ENCODE assay signal across 8 cellular contexts in genomic region chr3:197297476-197298340, GRCh38. TPM values are rescaled to one million over a fixed set of nuclear protein-coding genes. Genes with fewer than 3 reads are reported as not detected.
A peak's percentile ranks its signal among the peaks of the same experiment; 100 is the strongest.
DNase-seq lines count a peak whose midpoint lies in the region; ATAC-seq, FAIRE-seq and TF ChIP-seq lines count a peak whose summit lies in the region.

No MANE protein-coding gene starts in this region.

- ATAC-seq in GM18873 (IDR thresholded peaks at IDR 0.05; ENCODE audit: low FRiP score, unreplicated experiment): peak; percentile 56
- peak; percentile 62 for ATAC-seq in HG03108 (IDR thresholded peaks at IDR 0.05; ENCODE audit: unreplicated experiment)

- H3K36me3 ChIP-seq in ACC112 (ENCODE audit: insufficient read depth, low read length) (peaks cover 10% of the 10 kb centered on the region; the same call in 1 of the 2 replicates), bronchial epithelial cell (ENCODE audit: control insufficient read depth, insufficient read depth, low read length) (no peaks in the 10 kb centered on the region)

- H3K4me1 ChIP-seq in ACC112 (ENCODE audit: control insufficient read depth, insufficient read depth, low read length, unreplicated experiment): peaks cover 35% of the 10 kb centered on the region

- FAIRE-seq in bronchial epithelial cell (lab: Jason Lieb, UNC): no peak

- no peak for TF ChIP-seq CTCF in WI38 (IDR thresholded peaks at IDR 0.05; ENCODE audit: low read depth, low read length)
- no peak for TF ChIP-seq CTCF in bronchial epithelial cell (IDR thresholded peaks at IDR 0.05; ENCODE audit: insufficient read depth, low read length, severe bottlenecking)

- peak overlapping the region; percentile 97 for H3K4me3 ChIP-seq in ACC112 (ENCODE audit: low read depth, low read length)
- H3K4me3 ChIP-seq in WI38 (ENCODE audit: low read depth, low read length): peak overlapping the region; percentile 72
- peak overlapping the region; percentile 86 for H3K4me3 ChIP-seq in bronchial epithelial cell (ENCODE audit: low read depth, low read length)

- H2AFZ ChIP-seq in ACC112 (ENCODE audit: low read length, unreplicated experiment): peak overlapping the region; percentile 93

- peak overlapping the region; percentile 80 for H3K27ac ChIP-seq in ACC112 (ENCODE audit: low read depth, low read length)

- DNase-seq in NCI-H2171 (lab: John Stamatoyannopoulos, UW): peak; percentile 90
- peak; percentile 70 for DNase-seq in bronchial epithelial cell (ENCODE audit: low read depth)
- DNase-seq in iris pigment epithelial cell (ENCODE audit: low read depth): peak; percentile 90
- peak; percentile 77 to 86 for DNase-seq in stimulated activated CD4-positive, alpha-beta T cell treated with anti-CD3 and anti-CD28 coated beads, Interleukin-12 subunit alpha, Interleukin-12 subunit beta, amount 100 ng/mL, for 24 hours (ENCODE audit: low read depth in 2 of 2)

- H3K79me2 ChIP-seq in ACC112 (ENCODE audit: control insufficient read depth, insufficient read depth, low read length, unreplicated experiment): peaks cover 48% of the 10 kb centered on the region

- H3K27me3 ChIP-seq in ACC112 (ENCODE audit: insufficient read depth, low read length) (no peaks in the 10 kb centered on the region), bronchial epithelial cell (ENCODE audit: control insufficient read depth, insufficient read depth, low read length) (no peaks in the 10 kb centered on the region)

RNA-seq across cellular contexts. Expression of gene DLG1, which starts 0.7 kb away (rescaled TPM):
- total RNA-seq in bronchial epithelial cell: 66.6 and 97.4 TPM in 2 replicates

Comparison
In these comparisons a context has a peak if more than half of its experiments do, and no peak if none do; other contexts are left out.
1. Peak in every context shown above with its lines: DNase-seq, ATAC-seq, H3K4me3 ChIP-seq and H3K27ac ChIP-seq.